ENCODE assay signal across 1 cellular context in the genomic region with DNA sequence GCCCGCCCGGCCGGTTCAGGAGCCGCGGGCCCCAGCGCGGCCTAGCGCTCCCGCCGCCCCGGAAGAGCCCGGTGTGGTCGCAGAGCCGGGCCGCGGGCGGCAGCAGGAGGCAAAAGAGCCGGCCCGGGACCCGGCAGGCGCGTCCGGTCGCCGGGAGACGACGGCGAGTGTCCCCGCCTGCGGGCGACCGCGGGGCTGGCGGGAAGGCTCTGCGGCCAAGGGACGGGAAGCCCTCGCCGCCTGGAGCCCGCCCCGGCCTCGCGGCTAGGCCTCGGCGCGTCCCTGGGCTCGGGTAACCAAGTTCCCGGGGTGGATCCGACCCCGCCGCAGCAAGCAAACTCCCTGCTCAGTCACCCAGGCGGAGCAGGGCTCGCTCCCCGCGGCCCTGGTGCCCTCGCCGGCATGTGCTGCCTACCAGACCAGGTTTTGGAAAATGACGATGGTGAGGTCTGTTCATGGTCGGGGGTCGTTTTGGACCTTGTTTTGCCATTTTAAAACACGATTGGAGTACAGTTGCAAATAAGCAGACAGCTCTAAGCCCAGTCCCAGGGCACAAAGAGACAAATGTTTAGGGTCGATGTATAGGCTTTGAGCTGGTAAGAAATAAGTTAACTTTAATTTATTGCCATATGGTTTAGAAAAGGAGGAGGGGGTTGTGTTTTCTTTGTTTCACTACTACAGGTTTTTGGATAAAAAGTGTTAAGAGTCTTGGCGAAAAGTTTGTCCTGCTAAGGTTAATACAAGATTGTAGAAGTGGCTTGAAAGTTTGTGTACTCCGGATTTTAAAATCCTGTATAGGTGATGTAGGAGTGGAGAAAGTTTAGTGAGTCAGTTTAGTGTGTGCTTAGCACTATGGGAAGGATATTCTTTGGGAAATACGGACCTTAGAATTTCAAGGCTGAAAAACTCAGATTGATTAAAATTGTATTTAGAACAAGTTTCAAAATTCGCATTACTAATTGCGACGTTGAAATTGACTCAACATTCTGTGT.
TF ChIP-seq lines count a peak whose summit lies in the region.

No MANE protein-coding gene starts in this region.

TF ChIP-seq in HepG2, 621 proteins besides CTCF, POLR2A, EP300 and RAD21 (continued from another document and continues in another):
- TF ChIP-seq, protein P1, sequence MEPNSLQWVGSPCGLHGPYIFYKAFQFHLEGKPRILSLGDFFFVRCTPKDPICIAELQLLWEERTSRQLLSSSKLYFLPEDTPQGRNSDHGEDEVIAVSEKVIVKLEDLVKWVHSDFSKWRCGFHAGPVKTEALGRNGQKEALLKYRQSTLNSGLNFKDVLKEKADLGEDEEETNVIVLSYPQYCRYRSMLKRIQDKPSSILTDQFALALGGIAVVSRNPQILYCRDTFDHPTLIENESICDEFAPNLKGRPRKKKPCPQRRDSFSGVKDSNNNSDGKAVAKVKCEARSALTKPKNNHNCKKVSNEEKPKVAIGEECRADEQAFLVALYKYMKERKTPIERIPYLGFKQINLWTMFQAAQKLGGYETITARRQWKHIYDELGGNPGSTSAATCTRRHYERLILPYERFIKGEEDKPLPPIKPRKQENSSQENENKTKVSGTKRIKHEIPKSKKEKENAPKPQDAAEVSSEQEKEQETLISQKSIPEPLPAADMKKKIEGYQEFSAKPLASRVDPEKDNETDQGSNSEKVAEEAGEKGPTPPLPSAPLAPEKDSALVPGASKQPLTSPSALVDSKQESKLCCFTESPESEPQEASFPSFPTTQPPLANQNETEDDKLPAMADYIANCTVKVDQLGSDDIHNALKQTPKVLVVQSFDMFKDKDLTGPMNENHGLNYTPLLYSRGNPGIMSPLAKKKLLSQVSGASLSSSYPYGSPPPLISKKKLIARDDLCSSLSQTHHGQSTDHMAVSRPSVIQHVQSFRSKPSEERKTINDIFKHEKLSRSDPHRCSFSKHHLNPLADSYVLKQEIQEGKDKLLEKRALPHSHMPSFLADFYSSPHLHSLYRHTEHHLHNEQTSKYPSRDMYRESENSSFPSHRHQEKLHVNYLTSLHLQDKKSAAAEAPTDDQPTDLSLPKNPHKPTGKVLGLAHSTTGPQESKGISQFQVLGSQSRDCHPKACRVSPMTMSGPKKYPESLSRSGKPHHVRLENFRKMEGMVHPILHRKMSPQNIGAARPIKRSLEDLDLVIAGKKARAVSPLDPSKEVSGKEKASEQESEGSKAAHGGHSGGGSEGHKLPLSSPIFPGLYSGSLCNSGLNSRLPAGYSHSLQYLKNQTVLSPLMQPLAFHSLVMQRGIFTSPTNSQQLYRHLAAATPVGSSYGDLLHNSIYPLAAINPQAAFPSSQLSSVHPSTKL (CRISPR knock-in tag; IDR thresholded peaks at IDR 0.05): no peak
- TF ChIP-seq, protein P2, sequence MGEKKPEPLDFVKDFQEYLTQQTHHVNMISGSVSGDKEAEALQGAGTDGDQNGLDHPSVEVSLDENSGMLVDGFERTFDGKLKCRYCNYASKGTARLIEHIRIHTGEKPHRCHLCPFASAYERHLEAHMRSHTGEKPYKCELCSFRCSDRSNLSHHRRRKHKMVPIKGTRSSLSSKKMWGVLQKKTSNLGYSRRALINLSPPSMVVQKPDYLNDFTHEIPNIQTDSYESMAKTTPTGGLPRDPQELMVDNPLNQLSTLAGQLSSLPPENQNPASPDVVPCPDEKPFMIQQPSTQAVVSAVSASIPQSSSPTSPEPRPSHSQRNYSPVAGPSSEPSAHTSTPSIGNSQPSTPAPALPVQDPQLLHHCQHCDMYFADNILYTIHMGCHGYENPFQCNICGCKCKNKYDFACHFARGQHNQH (CRISPR knock-in tag; IDR thresholded peaks at IDR 0.05): no peak
- TF ChIP-seq, protein P3, sequence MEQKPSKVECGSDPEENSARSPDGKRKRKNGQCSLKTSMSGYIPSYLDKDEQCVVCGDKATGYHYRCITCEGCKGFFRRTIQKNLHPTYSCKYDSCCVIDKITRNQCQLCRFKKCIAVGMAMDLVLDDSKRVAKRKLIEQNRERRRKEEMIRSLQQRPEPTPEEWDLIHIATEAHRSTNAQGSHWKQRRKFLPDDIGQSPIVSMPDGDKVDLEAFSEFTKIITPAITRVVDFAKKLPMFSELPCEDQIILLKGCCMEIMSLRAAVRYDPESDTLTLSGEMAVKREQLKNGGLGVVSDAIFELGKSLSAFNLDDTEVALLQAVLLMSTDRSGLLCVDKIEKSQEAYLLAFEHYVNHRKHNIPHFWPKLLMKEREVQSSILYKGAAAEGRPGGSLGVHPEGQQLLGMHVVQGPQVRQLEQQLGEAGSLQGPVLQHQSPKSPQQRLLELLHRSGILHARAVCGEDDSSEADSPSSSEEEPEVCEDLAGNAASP (CRISPR knock-in tag; IDR thresholded peaks at IDR 0.05; ENCODE audit: borderline replicate concordance): 0 out of 2 replicates have a peak, but pooled peaks have one; percentile 29
- no peak for TF ChIP-seq ZFP37 (CRISPR knock-in tag; IDR thresholded peaks at IDR 0.05; ENCODE audit: borderline replicate concordance)
- TF ChIP-seq EED (CRISPR knock-in tag; IDR thresholded peaks at IDR 0.05): no peak
- TF ChIP-seq ASH2L (IDR thresholded peaks at IDR 0.05; ENCODE audit: insufficient read length, low read depth, low read length): peak; percentile 88
- TF ChIP-seq ARNTL (CRISPR knock-in tag; IDR thresholded peaks at IDR 0.05): no peak
- peak; percentile 95 for TF ChIP-seq PHF8 (CRISPR knock-in tag; IDR thresholded peaks at IDR 0.05)
- TF ChIP-seq, protein P4, sequence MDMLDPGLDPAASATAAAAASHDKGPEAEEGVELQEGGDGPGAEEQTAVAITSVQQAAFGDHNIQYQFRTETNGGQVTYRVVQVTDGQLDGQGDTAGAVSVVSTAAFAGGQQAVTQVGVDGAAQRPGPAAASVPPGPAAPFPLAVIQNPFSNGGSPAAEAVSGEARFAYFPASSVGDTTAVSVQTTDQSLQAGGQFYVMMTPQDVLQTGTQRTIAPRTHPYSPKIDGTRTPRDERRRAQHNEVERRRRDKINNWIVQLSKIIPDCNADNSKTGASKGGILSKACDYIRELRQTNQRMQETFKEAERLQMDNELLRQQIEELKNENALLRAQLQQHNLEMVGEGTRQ (IDR thresholded peaks at IDR 0.05; ENCODE audit: low read depth, low read length): no peak
- TF ChIP-seq, protein P4 (CRISPR knock-in tag; IDR thresholded peaks at IDR 0.05; ENCODE audit: borderline replicate concordance): no peak
- TF ChIP-seq, protein P5, sequence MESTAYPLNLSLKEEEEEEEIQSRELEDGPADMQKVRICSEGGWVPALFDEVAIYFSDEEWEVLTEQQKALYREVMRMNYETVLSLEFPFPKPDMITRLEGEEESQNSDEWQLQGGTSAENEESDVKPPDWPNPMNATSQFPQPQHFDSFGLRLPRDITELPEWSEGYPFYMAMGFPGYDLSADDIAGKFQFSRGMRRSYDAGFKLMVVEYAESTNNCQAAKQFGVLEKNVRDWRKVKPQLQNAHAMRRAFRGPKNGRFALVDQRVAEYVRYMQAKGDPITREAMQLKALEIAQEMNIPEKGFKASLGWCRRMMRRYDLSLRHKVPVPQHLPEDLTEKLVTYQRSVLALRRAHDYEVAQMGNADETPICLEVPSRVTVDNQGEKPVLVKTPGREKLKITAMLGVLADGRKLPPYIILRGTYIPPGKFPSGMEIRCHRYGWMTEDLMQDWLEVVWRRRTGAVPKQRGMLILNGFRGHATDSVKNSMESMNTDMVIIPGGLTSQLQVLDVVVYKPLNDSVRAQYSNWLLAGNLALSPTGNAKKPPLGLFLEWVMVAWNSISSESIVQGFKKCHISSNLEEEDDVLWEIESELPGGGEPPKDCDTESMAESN (CRISPR knock-in tag; conservative IDR thresholded peaks at IDR 0.05): no peak
- TF ChIP-seq GPN1 (CRISPR knock-in tag; IDR thresholded peaks at IDR 0.05; ENCODE audit: borderline replicate concordance): no peak
- TF ChIP-seq, protein P6, sequence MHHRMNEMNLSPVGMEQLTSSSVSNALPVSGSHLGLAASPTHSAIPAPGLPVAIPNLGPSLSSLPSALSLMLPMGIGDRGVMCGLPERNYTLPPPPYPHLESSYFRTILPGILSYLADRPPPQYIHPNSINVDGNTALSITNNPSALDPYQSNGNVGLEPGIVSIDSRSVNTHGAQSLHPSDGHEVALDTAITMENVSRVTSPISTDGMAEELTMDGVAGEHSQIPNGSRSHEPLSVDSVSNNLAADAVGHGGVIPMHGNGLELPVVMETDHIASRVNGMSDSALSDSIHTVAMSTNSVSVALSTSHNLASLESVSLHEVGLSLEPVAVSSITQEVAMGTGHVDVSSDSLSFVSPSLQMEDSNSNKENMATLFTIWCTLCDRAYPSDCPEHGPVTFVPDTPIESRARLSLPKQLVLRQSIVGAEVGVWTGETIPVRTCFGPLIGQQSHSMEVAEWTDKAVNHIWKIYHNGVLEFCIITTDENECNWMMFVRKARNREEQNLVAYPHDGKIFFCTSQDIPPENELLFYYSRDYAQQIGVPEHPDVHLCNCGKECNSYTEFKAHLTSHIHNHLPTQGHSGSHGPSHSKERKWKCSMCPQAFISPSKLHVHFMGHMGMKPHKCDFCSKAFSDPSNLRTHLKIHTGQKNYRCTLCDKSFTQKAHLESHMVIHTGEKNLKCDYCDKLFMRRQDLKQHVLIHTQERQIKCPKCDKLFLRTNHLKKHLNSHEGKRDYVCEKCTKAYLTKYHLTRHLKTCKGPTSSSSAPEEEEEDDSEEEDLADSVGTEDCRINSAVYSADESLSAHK (CRISPR knock-in tag; IDR thresholded peaks at IDR 0.05; ENCODE audit: borderline replicate concordance): no peak
- TF ChIP-seq ZNF430 (CRISPR knock-in tag; IDR thresholded peaks at IDR 0.05): peak; percentile 18; the same call in 1 of the 2 replicates
- peak; percentile 85 for TF ChIP-seq KMT2A (CRISPR knock-in tag; IDR thresholded peaks at IDR 0.05)
- TF ChIP-seq TEAD3 (CRISPR knock-in tag; optimal IDR thresholded peaks at IDR 0.05; ENCODE audit: borderline replicate concordance): peak; percentile 8
- TF ChIP-seq, protein P7, sequence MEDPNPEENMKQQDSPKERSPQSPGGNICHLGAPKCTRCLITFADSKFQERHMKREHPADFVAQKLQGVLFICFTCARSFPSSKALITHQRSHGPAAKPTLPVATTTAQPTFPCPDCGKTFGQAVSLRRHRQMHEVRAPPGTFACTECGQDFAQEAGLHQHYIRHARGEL (CRISPR knock-in tag; IDR thresholded peaks at IDR 0.05): no peak
- no peak for TF ChIP-seq FOSL2 (CRISPR knock-in tag; IDR thresholded peaks at IDR 0.05)
- TF ChIP-seq IRX3 (CRISPR knock-in tag; IDR thresholded peaks at IDR 0.05; ENCODE audit: borderline replicate concordance, low read depth): 0 out of 2 replicates have a peak, but pooled peaks have one; percentile 38
- TF ChIP-seq RXRB (CRISPR knock-in tag; IDR thresholded peaks at IDR 0.05; ENCODE audit: borderline replicate concordance): no peak
- 0 out of 2 replicates have a peak, but pooled peaks have one; percentile 13 for TF ChIP-seq ZNF766 (CRISPR knock-in tag; IDR thresholded peaks at IDR 0.05; ENCODE audit: borderline replicate concordance)
- TF ChIP-seq, protein P8, sequence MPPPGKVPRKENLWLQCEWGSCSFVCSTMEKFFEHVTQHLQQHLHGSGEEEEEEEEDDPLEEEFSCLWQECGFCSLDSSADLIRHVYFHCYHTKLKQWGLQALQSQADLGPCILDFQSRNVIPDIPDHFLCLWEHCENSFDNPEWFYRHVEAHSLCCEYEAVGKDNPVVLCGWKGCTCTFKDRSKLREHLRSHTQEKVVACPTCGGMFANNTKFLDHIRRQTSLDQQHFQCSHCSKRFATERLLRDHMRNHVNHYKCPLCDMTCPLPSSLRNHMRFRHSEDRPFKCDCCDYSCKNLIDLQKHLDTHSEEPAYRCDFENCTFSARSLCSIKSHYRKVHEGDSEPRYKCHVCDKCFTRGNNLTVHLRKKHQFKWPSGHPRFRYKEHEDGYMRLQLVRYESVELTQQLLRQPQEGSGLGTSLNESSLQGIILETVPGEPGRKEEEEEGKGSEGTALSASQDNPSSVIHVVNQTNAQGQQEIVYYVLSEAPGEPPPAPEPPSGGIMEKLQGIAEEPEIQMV (CRISPR knock-in tag; IDR thresholded peaks at IDR 0.05; ENCODE audit: low read depth): peak; percentile 41; the same call in 1 of the 2 replicates
- no peak; the same call in 1 of the 2 replicates for TF ChIP-seq ZNF589 (CRISPR knock-in tag; conservative IDR thresholded peaks at IDR 0.05)
- TF ChIP-seq, protein P9, sequence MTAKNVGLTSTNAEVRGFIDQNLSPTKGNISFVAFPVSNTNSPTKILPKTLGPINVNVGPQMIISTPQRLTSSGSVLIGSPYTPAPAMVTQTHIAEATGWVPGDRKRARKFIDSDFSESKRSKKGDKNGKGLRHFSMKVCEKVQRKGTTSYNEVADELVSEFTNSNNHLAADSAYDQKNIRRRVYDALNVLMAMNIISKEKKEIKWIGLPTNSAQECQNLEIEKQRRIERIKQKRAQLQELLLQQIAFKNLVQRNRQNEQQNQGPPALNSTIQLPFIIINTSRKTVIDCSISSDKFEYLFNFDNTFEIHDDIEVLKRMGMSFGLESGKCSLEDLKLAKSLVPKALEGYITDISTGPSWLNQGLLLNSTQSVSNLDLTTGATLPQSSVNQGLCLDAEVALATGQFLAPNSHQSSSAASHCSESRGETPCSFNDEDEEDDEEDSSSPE (CRISPR knock-in tag; IDR thresholded peaks at IDR 0.05): no peak
- no peak for TF ChIP-seq PITX1 (CRISPR knock-in tag; IDR thresholded peaks at IDR 0.05)
- TF ChIP-seq ATM (IDR thresholded peaks at IDR 0.05; ENCODE audit: borderline replicate concordance): no peak
- TF ChIP-seq, protein P10, sequence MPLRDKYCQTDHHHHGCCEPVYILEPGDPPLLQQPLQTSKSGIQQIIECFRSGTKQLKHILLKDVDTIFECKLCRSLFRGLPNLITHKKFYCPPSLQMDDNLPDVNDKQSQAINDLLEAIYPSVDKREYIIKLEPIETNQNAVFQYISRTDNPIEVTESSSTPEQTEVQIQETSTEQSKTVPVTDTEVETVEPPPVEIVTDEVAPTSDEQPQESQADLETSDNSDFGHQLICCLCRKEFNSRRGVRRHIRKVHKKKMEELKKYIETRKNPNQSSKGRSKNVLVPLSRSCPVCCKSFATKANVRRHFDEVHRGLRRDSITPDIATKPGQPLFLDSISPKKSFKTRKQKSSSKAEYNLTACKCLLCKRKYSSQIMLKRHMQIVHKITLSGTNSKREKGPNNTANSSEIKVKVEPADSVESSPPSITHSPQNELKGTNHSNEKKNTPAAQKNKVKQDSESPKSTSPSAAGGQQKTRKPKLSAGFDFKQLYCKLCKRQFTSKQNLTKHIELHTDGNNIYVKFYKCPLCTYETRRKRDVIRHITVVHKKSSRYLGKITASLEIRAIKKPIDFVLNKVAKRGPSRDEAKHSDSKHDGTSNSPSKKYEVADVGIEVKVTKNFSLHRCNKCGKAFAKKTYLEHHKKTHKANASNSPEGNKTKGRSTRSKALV (CRISPR knock-in tag; IDR thresholded peaks at IDR 0.05): no peak
- TF ChIP-seq CCDC6 (CRISPR knock-in tag; IDR thresholded peaks at IDR 0.05): no peak
- no peak for TF ChIP-seq PTBP1 (IDR thresholded peaks at IDR 0.05; ENCODE audit: low read depth, low read length, poor library complexity, severe bottlenecking)
- no peak for TF ChIP-seq CBX2 (IDR thresholded peaks at IDR 0.05; ENCODE audit: low read depth, low read length)
- no peak for TF ChIP-seq CBX2 (CRISPR knock-in tag; IDR thresholded peaks at IDR 0.05; ENCODE audit: low read depth)
- no peak for TF ChIP-seq NFIB (CRISPR knock-in tag; IDR thresholded peaks at IDR 0.05; ENCODE audit: borderline replicate concordance)
- peak; percentile 58 for TF ChIP-seq RBM39 (IDR thresholded peaks at IDR 0.05; ENCODE audit: low read depth, low read length, poor library complexity, severe bottlenecking)
- TF ChIP-seq ZNF777 (CRISPR knock-in tag; IDR thresholded peaks at IDR 0.05): peak; percentile 49
- TF ChIP-seq, protein P11, sequence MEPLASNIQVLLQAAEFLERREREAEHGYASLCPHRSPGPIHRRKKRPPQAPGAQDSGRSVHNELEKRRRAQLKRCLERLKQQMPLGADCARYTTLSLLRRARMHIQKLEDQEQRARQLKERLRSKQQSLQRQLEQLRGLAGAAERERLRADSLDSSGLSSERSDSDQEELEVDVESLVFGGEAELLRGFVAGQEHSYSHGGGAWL (CRISPR knock-in tag; IDR thresholded peaks at IDR 0.05): peak; percentile 63; the same call in 1 of the 2 replicates
